In genomic region chrX:15471016-15471415, GRCh38 we compare ENCODE assay signal across 9 cellular contexts. TPM values are rescaled to one million over a fixed set of nuclear protein-coding genes. Genes with fewer than 3 reads are reported as not detected.
DNase-seq lines count a peak whose midpoint lies in the region; ATAC-seq and TF ChIP-seq lines count a peak whose summit lies in the region.
"Had no signal": no experiment of that assay in that cellular context is flagged by ENCODE, and none has a peak within 500 bp of the region (broad histone marks: within the 10 kb centered on the region; RNA-seq: fewer than 3 reads in every experiment).

No MANE protein-coding gene starts in this region.

- CTCF ChIA-PET in Calu3 (lab: Charles Lee) = interaction anchor here (1.5 to 1.6 kb wide), 2 partner anchors 23 to 94 kb away, joined by 8 read pairs; partner anchors contain the start of gene PIR

- H3K27ac ChIP-seq in SU-DHL-6 (ENCODE audit: low read depth, low read length) (no peak overlapping the region), left ventricle myocardium inferior (replicated peaks) (no peak overlapping the region), gastrocnemius medialis (peak overlapping the region; percentile 34 to 70 (median 44))

- peaks cover 27% of the 10 kb centered on the region for H3K4me1 Mint-ChIP-seq in Calu3 (ENCODE audit: low read depth, unreplicated experiment)

- no peak overlapping the region for H3K4me2 ChIP-seq in SU-DHL-6 (ENCODE audit: low read depth, low read length, poor library complexity, severe bottlenecking)

- peaks cover 3% of the 10 kb centered on the region for H3K36me3 Mint-ChIP-seq in Calu3 (ENCODE audit: insufficient read depth, unreplicated experiment)

- DNase-seq in Calu3 = peak; percentile 72
- peak; percentile 69 for DNase-seq in LHCN-M2 (ENCODE audit: low read depth)
- peak; percentile 29 for DNase-seq in amniotic stem cell (lab: John Stamatoyannopoulos, UW)
- DNase-seq in left ventricle myocardium inferior = peak; percentile 18
- peak; percentile 45 to 51 for DNase-seq in gastrocnemius medialis

- BruUV-seq in Calu3 (replicated peaks; lab: Mats Ljungman, UMichigan) = no TSS peak

- TF ChIP-seq POLR2A in gastrocnemius medialis (IDR thresholded peaks at IDR 0.05) = no peak

- peaks cover 15% of the 10 kb centered on the region for H3K4me1 ChIP-seq in left ventricle myocardium inferior
- H3K4me1 ChIP-seq in gastrocnemius medialis = peaks cover 12 to 14% of the 10 kb centered on the region in 2 donors

- H3K27me3 Mint-ChIP-seq in Calu3 (ENCODE audit: unreplicated experiment) = no peaks in the 10 kb centered on the region

- intact Hi-C loops in Calu3 (cut with micrococcal nuclease; ENCODE audit: unreplicated experiment) = loop anchor here (2.0 kb wide), 1 partner anchor 94 kb away; no protein-coding TSS in a partner anchor
- intact Hi-C loops in left ventricle myocardium inferior (cut with micrococcal nuclease) = no loop called here
- intact Hi-C loops in gastrocnemius medialis (cut with DNase I; ENCODE audit: low total_unique reads) = loop anchor here (1.0 to 10.0 kb wide), 3 partner anchors 22 to 1746 kb away; partner anchors contain the start of gene PIR

- peak; percentile 62 for TF ChIP-seq CTCF in Calu3 (IDR thresholded peaks at IDR 0.05; ENCODE audit: unreplicated experiment)
- peak; percentile 38 for TF ChIP-seq CTCF in SU-DHL-6 (IDR thresholded peaks at IDR 0.05; ENCODE audit: insufficient read depth, low read length, poor library complexity, severe bottlenecking)
- TF ChIP-seq CTCF in left ventricle myocardium inferior (IDR thresholded peaks at IDR 0.05; ENCODE audit: borderline replicate concordance) = peak; percentile 74
- TF ChIP-seq CTCF in gastrocnemius medialis (IDR thresholded peaks at IDR 0.05 in 4 of 5, conservative IDR thresholded peaks at IDR 0.05 in 1 of 5) = peak; percentile 34 to 74 (median 68)

- 0 out of 2 replicates have a peak, but pooled peaks cover under 1% of the 10 kb centered on the region for H3F3A ChIP-seq in SU-DHL-6 (ENCODE audit: insufficient read depth)

- no peak overlapping the region for H3K4me3 ChIP-seq in SU-DHL-6 (ENCODE audit: insufficient read depth, low read length, poor library complexity, severe bottlenecking)
- H3K4me3 ChIP-seq in left ventricle myocardium inferior = no peak overlapping the region
- H3K4me3 ChIP-seq in gastrocnemius medialis = no peak overlapping the region

- no peak overlapping the region for H3K4me3 Mint-ChIP-seq in Calu3 (ENCODE audit: low read depth, unreplicated experiment)

- no peak overlapping the region for H3K9ac ChIP-seq in SU-DHL-6 (ENCODE audit: low read length)

- H3K27me3 ChIP-seq in SU-DHL-6 (ENCODE audit: low read length) (no peaks in the 10 kb centered on the region), left ventricle myocardium inferior (ENCODE audit: low read depth) (no peaks in the 10 kb centered on the region), gastrocnemius medialis (peaks cover 0 to 2% (median 0%) of the 10 kb centered on the region in 3 donors)

- no peaks in the 10 kb centered on the region for H3K9me3 Mint-ChIP-seq in Calu3 (ENCODE audit: low read depth, unreplicated experiment)

- ATAC-seq in GM21423 (IDR thresholded peaks at IDR 0.05; ENCODE audit: unreplicated experiment) (peak; percentile 83), gastrocnemius medialis (peak; percentile 70 to 94), HG03097 (IDR thresholded peaks at IDR 0.05; ENCODE audit: low FRiP score, unreplicated experiment) (no peak)

- H2AFZ ChIP-seq in SU-DHL-6 (ENCODE audit: low read depth, low read length, severe bottlenecking) = no peak overlapping the region

- H3K36me3 ChIP-seq in SU-DHL-6 (ENCODE audit: low read length) (no peaks in the 10 kb centered on the region), left ventricle myocardium inferior (no peaks in the 10 kb centered on the region), gastrocnemius medialis (no peaks in the 10 kb centered on the region)

- H3K79me2 ChIP-seq in SU-DHL-6 (ENCODE audit: insufficient read depth, low read length) = no peaks in the 10 kb centered on the region

- no peaks in the 10 kb centered on the region for H4K20me1 ChIP-seq in SU-DHL-6 (ENCODE audit: low read depth, low read length)

- H3K9me2 ChIP-seq in SU-DHL-6 (replicated peaks; ENCODE audit: insufficient read depth, low read length) = no peaks in the 10 kb centered on the region

- H3K27ac Mint-ChIP-seq in Calu3 (ENCODE audit: unreplicated experiment) = peak overlapping the region; percentile 30

- no peaks in the 10 kb centered on the region for H3K9me3 ChIP-seq in SU-DHL-6 (ENCODE audit: insufficient read depth, low read length)
- H3K9me3 ChIP-seq in left ventricle myocardium inferior (replicated peaks) = no peaks in the 10 kb centered on the region
- H3K9me3 ChIP-seq in gastrocnemius medialis = no peaks in the 10 kb centered on the region

- in situ Hi-C loops in gastrocnemius medialis (cut with MboI; ENCODE audit: low sequenced_read_pairs in 4 of 4) = loop anchor here in 1 of 4 donors (10.0 kb wide), 1 partner anchor 94 kb away; no protein-coding TSS in a partner anchor

RNA-seq across cellular contexts. Expression of gene PIR, which starts 22.1 kb away (rescaled TPM):
- total RNA-seq in Calu3 (2022) (32.1 and 40.9 TPM in 2 replicates), LHCN-M2 (2014; rRNA removed) (2.9 and 4.2 TPM in 2 replicates), left ventricle myocardium inferior (13.0 TPM), gastrocnemius medialis (10 to 100 TPM in 3 of 4 donors, 1 to 10 TPM in 1; 9.4 to 20.2 (median 14.2) TPM)
- polyA plus RNA-seq in LHCN-M2 (2012) = 9.2 TPM

RNA-seq across cellular contexts. Expression of gene BMX, which starts 29.6 kb away (rescaled TPM):
- total RNA-seq in Calu3 (2022) (not detected in 2 replicates), LHCN-M2 (2014; rRNA removed) (not detected in 2 replicates), left ventricle myocardium inferior (3.3 TPM), gastrocnemius medialis (1 to 10 TPM in 2 of 4 donors, under 1 TPM in 2; 0.40 to 2.4 (median 0.82) TPM)
- polyA plus RNA-seq in LHCN-M2 (2012) = not detected
- total RNA-seq: activated CD8-positive, alpha-beta memory T cell treated with anti-CD3 and anti-CD28 coated beads for 36 hours had no signal

Comparison
In these comparisons a context has a peak if more than half of its experiments do, and no peak if none do; other contexts are left out.
1. DNase-seq: peak in every context shown above with its lines; median percentile 72 in Calu3; 69 in LHCN-M2; 48 in gastrocnemius medialis; 29 in amniotic stem cell; 18 in left ventricle myocardium inferior.
2. H3K27ac ChIP-seq: peak in gastrocnemius medialis (4 of 4); none in SU-DHL-6 (single experiment) and left ventricle myocardium inferior (single experiment).
3. Peak in every context shown above with its lines, with median percentiles within 50 percentile points of each other: CTCF ChIP-seq.